Comparison of ENCODE assay signal across 17 cellular contexts in the genomic region with DNA sequence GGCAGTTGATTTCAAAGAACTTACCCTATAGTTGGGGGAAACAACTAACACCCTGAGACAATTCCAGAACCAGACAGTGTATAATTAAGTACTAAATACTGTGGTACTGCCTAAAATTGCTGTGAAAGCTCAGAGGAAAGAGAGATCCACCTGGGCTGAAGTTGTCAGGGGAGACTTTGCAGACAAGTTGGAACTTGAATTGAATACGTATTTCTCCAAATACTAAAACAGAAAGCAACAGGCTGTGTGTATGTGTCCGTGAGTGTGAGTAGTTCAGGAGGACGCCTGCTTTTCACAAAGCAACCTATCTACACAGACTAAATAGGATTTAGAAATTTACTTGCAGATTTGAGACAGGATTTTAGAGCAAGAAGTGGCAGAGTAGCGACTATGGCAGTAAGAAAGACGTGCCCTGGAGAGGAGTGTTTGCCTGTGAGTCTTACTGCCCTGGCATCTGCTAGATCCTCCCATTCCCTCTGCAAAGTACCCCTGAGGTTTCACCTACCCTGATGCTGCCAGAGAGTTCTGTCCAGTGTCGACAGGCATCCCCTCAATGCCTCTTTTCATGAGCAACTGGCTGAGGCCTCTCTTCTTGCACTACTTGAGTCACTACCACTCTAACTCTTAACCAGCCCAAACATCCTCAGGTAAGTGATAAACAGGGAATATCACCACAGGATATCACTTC. TPM values are rescaled to one million over a fixed set of nuclear protein-coding genes. Genes with fewer than 3 reads are reported as not detected.
DNase-seq lines count a peak whose midpoint lies in the region; ATAC-seq, FAIRE-seq and TF ChIP-seq lines count a peak whose summit lies in the region.
"Had no signal": no experiment of that assay in that cellular context is flagged by ENCODE, and none has a peak within 500 bp of the region (broad histone marks: within the 10 kb centered on the region; RNA-seq: fewer than 3 reads in every experiment).

No MANE protein-coding gene starts in this region.

- H3K4me1 ChIP-seq in PC-3 (ENCODE audit: insufficient read depth, low read length) (no peaks in the 10 kb centered on the region), osteoblast (ENCODE audit: insufficient read depth, low read length) (peaks cover 6% of the 10 kb centered on the region)

- H3K27ac ChIP-seq in PC-3 (ENCODE audit: low read length) = no peak overlapping the region
- H3K27ac ChIP-seq in epithelial cell of prostate = peak overlapping the region; percentile 34
- H3K27ac ChIP-seq in osteoblast (ENCODE audit: low read depth, low read length) = no peak overlapping the region
- H3K27ac ChIP-seq: PC-9, SJCRH30 had no signal

- H3F3A ChIP-seq in PC-3 (ENCODE audit: low read length, unreplicated experiment) = no peaks in the 10 kb centered on the region

- no peak overlapping the region for H3K4me3 ChIP-seq in PC-3 (ENCODE audit: low read length)
- H3K4me3 ChIP-seq in osteoblast (ENCODE audit: insufficient read depth, low read length) = no peak overlapping the region
- H3K4me3 ChIP-seq: PC-9, SJCRH30 had no signal

- no peaks in the 10 kb centered on the region for H3K9me2 ChIP-seq in PC-3 (replicated peaks; ENCODE audit: low read length)

- BruUV-seq in PC-3 (replicated peaks; lab: Mats Ljungman, UMichigan) = no TSS peak

- POLR2A ChIA-PET in PC-3 (lab: Charles Lee; ENCODE audit: unreplicated experiment) = no interaction called here

- H3K9ac ChIP-seq in PC-3 (ENCODE audit: low read length) = no peak overlapping the region

- H3K27me3 ChIP-seq in PC-3 (ENCODE audit: low read length) (no peaks in the 10 kb centered on the region), osteoblast (ENCODE audit: insufficient read depth, low read length) (no peaks in the 10 kb centered on the region)
- H3K27me3 ChIP-seq: SJCRH30 had no signal

- no peaks in the 10 kb centered on the region for H4K20me1 ChIP-seq in PC-3 (ENCODE audit: low read length)
- no peaks in the 10 kb centered on the region for H4K20me1 ChIP-seq in osteoblast (ENCODE audit: insufficient read depth, low read length)

- H3K36me3 ChIP-seq in PC-3 (ENCODE audit: low read depth, low read length) (no peaks in the 10 kb centered on the region), osteoblast (ENCODE audit: insufficient read depth, low read length) (no peaks in the 10 kb centered on the region)
- H3K36me3 ChIP-seq: SJCRH30 had no signal

- ATAC-seq in PC-3 (no peak), HG02610 (IDR thresholded peaks at IDR 0.05; ENCODE audit: unreplicated experiment) (no peak), HG03196 (IDR thresholded peaks at IDR 0.05; ENCODE audit: unreplicated experiment) (no peak)

- TF ChIP-seq CTCF in PC-3 (conservative IDR thresholded peaks at IDR 0.05; ENCODE audit: low read depth, low read length) = no peak
- no peak for TF ChIP-seq CTCF in osteoblast (IDR thresholded peaks at IDR 0.05; ENCODE audit: extremely low read depth, low read depth, low read length)

- H2AFZ ChIP-seq in PC-3 (ENCODE audit: low read length) (0 out of 2 replicates have a peak overlapping the region, but pooled peaks have one; percentile 9), osteoblast (ENCODE audit: low read length) (peak overlapping the region; percentile 48)
- H2AFZ ChIP-seq: PC-9 had no signal

- CTCF ChIA-PET in PC-3 (lab: Charles Lee) = no interaction called here

- peak; percentile 38 for FAIRE-seq in HTR-8/SVneo (lab: Jason Lieb, UNC)
- FAIRE-seq: GM12891 had no signal

- intact Hi-C loops in PC-3 (cut with micrococcal nuclease) = no loop called here

- no peaks in the 10 kb centered on the region for H3K79me2 ChIP-seq in PC-3 (ENCODE audit: low read length)
- no peaks in the 10 kb centered on the region for H3K79me2 ChIP-seq in osteoblast (ENCODE audit: insufficient read depth, low read length)

- H3K4me2 ChIP-seq in PC-3 (ENCODE audit: low read length) = no peak overlapping the region
- no peak overlapping the region for H3K4me2 ChIP-seq in osteoblast (ENCODE audit: insufficient read depth, low read length)
- H3K4me2 ChIP-seq: PC-9 had no signal

- no peaks in the 10 kb centered on the region for H3K9me3 ChIP-seq in PC-3 (ENCODE audit: low read length)
- no peaks in the 10 kb centered on the region for H3K9me3 ChIP-seq in osteoblast (ENCODE audit: low read depth, low read length)
- H3K9me3 ChIP-seq: SJCRH30 had no signal

- DNase-seq in HTR-8/SVneo (ENCODE audit: insufficient read length, low spot score) (no peak), PC-3 (no peak), epithelial cell of prostate (ENCODE audit: low read depth, low spot score) (no peak), osteoblast (ENCODE audit: insufficient read length, low spot score, missing footprints) (no peak), inferior parietal cortex (ENCODE audit: extremely low spot score) (no peak)
- DNase-seq: ACHN; C1 segment of cervical spinal cord; CD8-positive, alpha-beta memory T cell; DMS53; NCI-H1694 treated with DMSO at 0.1 percent for 48 hours; NCI-H2227 treated with DMSO at 0.1 percent for 48 hours; NCI-H526; PC-9; SJCRH30 had no signal

RNA-seq across cellular contexts. Expression of a gene that starts 37.4 kb away (rescaled TPM):
- total RNA-seq in PC-3 (2014; rRNA removed) (8.7 and 16.5 TPM in 2 replicates), osteoblast (6.8 and 7.6 TPM in 2 replicates)
